ENCODE assay signal across 13 cellular contexts in genomic region chr9:117092582-117092981, GRCh38.
DNase-seq lines count a peak whose midpoint lies in the region; ATAC-seq and TF ChIP-seq lines count a peak whose summit lies in the region.
"Had no signal": no experiment of that assay in that cellular context is flagged by ENCODE, and none has a peak within 500 bp of the region (broad histone marks: within the 10 kb centered on the region; RNA-seq: fewer than 3 reads in every experiment).

No MANE protein-coding gene starts in this region.

- H3K4me3 ChIP-seq in epithelial cell of esophagus (ENCODE audit: low read length) = no peak overlapping the region

- TF ChIP-seq CTCF in epithelial cell of esophagus (IDR thresholded peaks at IDR 0.05; ENCODE audit: insufficient read depth, low read depth, low read length, missing control alignments) (no peak), progenitor cell of endocrine pancreas (IDR thresholded peaks at IDR 0.05; ENCODE audit: unreplicated experiment) (no peak), GM13976 (IDR thresholded peaks at IDR 0.05; ENCODE audit: borderline replicate concordance, control extremely low read depth, extremely low read depth, insufficient read depth, missing control alignments) (no peak)

- H3K9me3 Mint-ChIP-seq in progenitor cell of endocrine pancreas (ENCODE audit: low read depth) = no peaks in the 10 kb centered on the region
- H3K9me3 Mint-ChIP-seq in activated naive CD4-positive, alpha-beta T cell treated with anti-CD3 and anti-CD28 coated beads, Interleukin-2, amount 10 ng/mL, durations not matched to agents 7 days and 5 days = peaks cover 2% of the 10 kb centered on the region

- no peaks in the 10 kb centered on the region for H3K27me3 Mint-ChIP-seq in progenitor cell of endocrine pancreas
- no peaks in the 10 kb centered on the region for H3K27me3 Mint-ChIP-seq in activated naive CD4-positive, alpha-beta T cell treated with anti-CD3 and anti-CD28 coated beads, Interleukin-2, amount 10 ng/mL, durations not matched to agents 7 days and 5 days
- H3K27me3 Mint-ChIP-seq: CD4-positive, alpha-beta memory T cell; natural killer cell treated with Interleukin-12 subunit alpha and Interleukin-12 subunit beta and Interleukin-15 and Interleukin-18, amount 100 ng/mL, for 72 hours had no signal

- peak overlapping the region; percentile 61 for H3K27ac Mint-ChIP-seq in progenitor cell of endocrine pancreas
- H3K27ac Mint-ChIP-seq in activated naive CD4-positive, alpha-beta T cell treated with anti-CD3 and anti-CD28 coated beads, Interleukin-2, amount 10 ng/mL, durations not matched to agents 7 days and 5 days = no peak overlapping the region
- H3K27ac Mint-ChIP-seq: CD4-positive, alpha-beta memory T cell; natural killer cell treated with Interleukin-12 subunit alpha and Interleukin-12 subunit beta and Interleukin-15 and Interleukin-18, amount 100 ng/mL, for 72 hours had no signal

- ATAC-seq in GM21619 (IDR thresholded peaks at IDR 0.05; ENCODE audit: unreplicated experiment) = no peak
- ATAC-seq: natural killer cell treated with Interleukin-12 subunit alpha and Interleukin-12 subunit beta and Interleukin-15 and Interleukin-18, amount 100 ng/mL, for 72 hours had no signal

- in situ Hi-C loops in GM13976 (cut with MboI; ENCODE audit: low sequenced_read_pairs, unreplicated experiment) = no loop called here

- CTCF ChIA-PET in activated naive CD4-positive, alpha-beta T cell treated with anti-CD3 and anti-CD28 coated beads, Interleukin-2, amount 10 ng/mL, durations not matched to agents 7 days and 5 days (lab: Charles Lee) = no interaction called here

- DNase-seq in NCI-H2171 treated with DMSO at 0.1 percent for 48 hours (lab: John Stamatoyannopoulos, UW) (peak; percentile 15), NCI-H2171 (lab: John Stamatoyannopoulos, UW) (no peak), NCI-H69 (lab: John Stamatoyannopoulos, UW) (peak; percentile 56), epithelial cell of esophagus (ENCODE audit: low read depth) (peak; percentile 72), progenitor cell of endocrine pancreas (ENCODE audit: low spot score, unreplicated experiment) (no peak), GM13976 (ENCODE audit: low spot score) (no peak)
- DNase-seq in activated naive CD4-positive, alpha-beta T cell treated with anti-CD3 and anti-CD28 coated beads, Interleukin-2, amount 10 ng/mL, durations not matched to agents 7 days and 5 days = no peak
- DNase-seq: activated CD4-positive, alpha-beta T cell treated with anti-CD3 and anti-CD28 coated beads, Interleukin-2, amount 50 U/mL, for 4 hours; CD4-positive, alpha-beta memory T cell; NCI-H187; NCI-H774 had no signal

- no peak overlapping the region for H3K4me3 Mint-ChIP-seq in progenitor cell of endocrine pancreas (ENCODE audit: low read depth)
- H3K4me3 Mint-ChIP-seq in activated naive CD4-positive, alpha-beta T cell treated with anti-CD3 and anti-CD28 coated beads, Interleukin-2, amount 10 ng/mL, durations not matched to agents 7 days and 5 days = no peak overlapping the region
- H3K4me3 Mint-ChIP-seq: CD4-positive, alpha-beta memory T cell; natural killer cell treated with Interleukin-12 subunit alpha and Interleukin-12 subunit beta and Interleukin-15 and Interleukin-18, amount 100 ng/mL, for 72 hours had no signal

- no peaks in the 10 kb centered on the region for H3K36me3 Mint-ChIP-seq in progenitor cell of endocrine pancreas (ENCODE audit: insufficient read depth)
- H3K36me3 Mint-ChIP-seq in activated naive CD4-positive, alpha-beta T cell treated with anti-CD3 and anti-CD28 coated beads, Interleukin-2, amount 10 ng/mL, durations not matched to agents 7 days and 5 days = no peaks in the 10 kb centered on the region
- H3K36me3 Mint-ChIP-seq: natural killer cell treated with Interleukin-12 subunit alpha and Interleukin-12 subunit beta and Interleukin-15 and Interleukin-18, amount 100 ng/mL, for 72 hours had no signal

- H3K4me1 Mint-ChIP-seq in progenitor cell of endocrine pancreas (ENCODE audit: low read depth) = peaks cover 9% of the 10 kb centered on the region
- H3K4me1 Mint-ChIP-seq in activated naive CD4-positive, alpha-beta T cell treated with anti-CD3 and anti-CD28 coated beads, Interleukin-2, amount 10 ng/mL, durations not matched to agents 7 days and 5 days = no peaks in the 10 kb centered on the region
- H3K4me1 Mint-ChIP-seq: CD4-positive, alpha-beta memory T cell had no signal

Comparison
In these comparisons a context has a peak if more than half of its experiments do, and no peak if none do; other contexts are left out.
1. DNase-seq: peak in NCI-H2171 treated with DMSO at 0.1 percent for 48 hours (single experiment), NCI-H69 (single experiment) and epithelial cell of esophagus (single experiment); none in NCI-H2171 (single experiment), progenitor cell of endocrine pancreas (single experiment), GM13976 (single experiment) and activated naive CD4-positive, alpha-beta T cell treated with anti-CD3 and anti-CD28 coated beads, Interleukin-2, amount 10 ng/mL, durations not matched to agents 7 days and 5 days (single experiment).